ENCODE assay signal across 8 cellular contexts in the genomic region with DNA sequence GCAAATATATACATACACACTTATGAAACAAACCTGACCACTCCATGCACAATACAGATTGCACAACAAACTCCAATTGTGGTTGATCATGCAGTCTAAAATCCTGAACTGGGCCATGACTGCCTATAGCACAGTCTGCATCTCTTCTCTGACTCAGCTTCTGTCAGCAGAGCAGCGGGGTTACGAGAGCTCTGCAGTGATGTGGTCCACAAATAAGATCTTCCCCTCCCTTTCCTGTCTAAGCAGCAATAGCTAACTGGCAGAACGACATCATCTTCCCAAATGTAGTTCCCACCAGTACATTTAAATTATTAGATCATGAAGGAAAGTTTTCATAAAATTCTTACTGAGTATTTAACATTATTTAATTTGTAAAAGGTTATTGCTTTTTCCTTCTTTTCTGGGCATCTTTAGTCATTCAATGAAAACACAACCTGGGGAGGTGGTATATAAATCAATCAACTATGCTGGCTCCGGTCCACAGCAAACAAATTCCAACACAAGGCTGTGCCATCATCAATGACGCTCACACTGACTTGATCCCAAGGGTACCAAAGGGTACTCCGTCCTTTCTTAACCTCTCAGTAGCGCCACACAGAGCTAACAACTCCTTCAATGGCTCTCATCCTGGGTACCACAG. TPM values are rescaled to one million over a fixed set of nuclear protein-coding genes. Genes with fewer than 3 reads are reported as not detected.
DNase-seq lines count a peak whose midpoint lies in the region; ATAC-seq and TF ChIP-seq lines count a peak whose summit lies in the region.

No MANE protein-coding gene starts in this region.

- no peak for TF ChIP-seq CTCF in body of pancreas (IDR thresholded peaks at IDR 0.05)
- no peak for TF ChIP-seq CTCF in mucosa of descending colon (IDR thresholded peaks at IDR 0.05)

- no peak for TF ChIP-seq POLR2A in body of pancreas (IDR thresholded peaks at IDR 0.05)

- no peaks in the 10 kb centered on the region for H3K27me3 ChIP-seq in body of pancreas

- 41 to 43% methylated on average over 7 of the region's 7 CpGs for WGBS in body of pancreas, 2 donors

- in situ Hi-C loops in Caki2 (cut with HindIII; ENCODE audit: low pct_unique_long_range_greater_than_20kb, low sequenced_read_pairs) = no loop called here

- peaks cover 39% of the 10 kb centered on the region for H3K4me1 ChIP-seq in body of pancreas
- H3K4me1 ChIP-seq in mucosa of descending colon (ENCODE audit: low read depth) = peaks cover 24% of the 10 kb centered on the region

- H3K4me3 ChIP-seq in body of pancreas (no peak overlapping the region), mucosa of descending colon (no peak overlapping the region)

- H3K9me3 ChIP-seq in body of pancreas = no peaks in the 10 kb centered on the region
- H3K9me3 ChIP-seq in mucosa of descending colon = no peaks in the 10 kb centered on the region

- no peak overlapping the region for H3K27ac ChIP-seq in body of pancreas

- H3K36me3 ChIP-seq in body of pancreas (replicated peaks in 1 of 2; ENCODE audit: insufficient read depth in 1 of 2, low read depth in 2 of 2) (no peaks in the 10 kb centered on the region), mucosa of descending colon (ENCODE audit: low read depth) (no peaks in the 10 kb centered on the region)

- ATAC-seq in GM21786 (IDR thresholded peaks at IDR 0.05; ENCODE audit: unreplicated experiment) = peak; percentile 70
- peak; percentile 45 for ATAC-seq in body of pancreas
- ATAC-seq in mucosa of descending colon = peak; percentile 82

- DNase-seq in Caki2 (ENCODE audit: low read depth) (peak; percentile 63), NOMO-1 (lab: John Stamatoyannopoulos, UW; ENCODE audit: unreplicated experiment in 2 of 2) (peak; percentile 55 to 92), body of pancreas (peak in 3 of 4 donors; percentile 24 to 56 (median 31)), mucosa of descending colon (peak in 1 of 3 donors; percentile 37), NCI-H128 (lab: John Stamatoyannopoulos, UW; ENCODE audit: unreplicated experiment) (no peak), NCI-H2196 treated with DMSO at 0.1 percent for 48 hours (lab: John Stamatoyannopoulos, UW; ENCODE audit: unreplicated experiment) (no peak), NCI-H2171 treated with DMSO at 0.1 percent for 48 hours (lab: John Stamatoyannopoulos, UW) (no peak)

- intact Hi-C loops in body of pancreas (cut with DNase I) = no loop called here
- intact Hi-C loops in mucosa of descending colon (cut with DNase I, micrococcal nuclease) = no loop called here

RNA-seq across cellular contexts. Expression of a gene that starts 17.1 kb away (rescaled TPM):
- 18.7 and 29.5 TPM in 2 replicates for total RNA-seq in Caki2 (2014; rRNA removed; shearing (Covaris generic); ENCODE audit: low replicate concordance)
- total RNA-seq in body of pancreas (10 to 100 TPM; 38.9 to 44.2 TPM), mucosa of descending colon (100 to 1,000 TPM in 2 of 3 donors, 10 to 100 TPM in 1; 91.3 to 127 (median 109) TPM)

Comparison
In these comparisons a context has a peak if more than half of its experiments do, and no peak if none do; other contexts are left out.
1. DNase-seq: peak in Caki2 (single experiment), NOMO-1 (2 of 2) and body of pancreas (3 of 4); none in NCI-H128 (single experiment), NCI-H2196 treated with DMSO at 0.1 percent for 48 hours (single experiment) and NCI-H2171 treated with DMSO at 0.1 percent for 48 hours (single experiment).
2. Peak in every context shown above with its lines, with median percentiles within 50 percentile points of each other: ATAC-seq.